19 cellular contexts compared by ENCODE assay signal in the genomic region with DNA sequence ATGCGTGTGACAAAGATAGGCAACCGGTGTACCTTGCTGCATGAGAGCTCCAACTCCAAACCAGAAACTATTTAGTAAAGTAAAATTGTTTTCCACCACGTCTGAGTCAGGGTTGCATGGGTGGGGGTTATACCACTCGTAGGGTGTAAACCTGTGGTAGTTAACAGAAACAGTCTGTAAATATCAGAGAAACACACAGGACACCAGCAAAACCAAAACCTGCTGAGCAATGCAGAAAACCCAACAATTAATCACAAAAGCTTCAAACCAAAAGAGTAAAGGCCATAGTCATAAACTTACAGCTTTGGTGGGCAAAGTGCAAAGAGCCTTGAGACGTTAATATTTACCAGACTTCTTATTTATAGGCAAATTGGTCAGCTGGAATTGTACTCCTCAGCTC.
DNase-seq lines count a peak whose midpoint lies in the region; ATAC-seq, FAIRE-seq and TF ChIP-seq lines count a peak whose summit lies in the region.
"Had no signal": no experiment of that assay in that cellular context is flagged by ENCODE, and none has a peak within 500 bp of the region (broad histone marks: within the 10 kb centered on the region; RNA-seq: fewer than 3 reads in every experiment).

No MANE protein-coding gene starts in this region.

- 22% methylated on average over 5 of the region's 5 CpGs for WGBS in HepG2 (ENCODE audit: low lambda C conversion rate)
- WGBS in right lobe of liver (ENCODE audit: insufficient coverage, low coverage, low lambda C conversion rate, missing lambda C conversion rate) = 59% methylated on average over 5 of the region's 5 CpGs
- 60% methylated on average over 5 of the region's 5 CpGs for WGBS in K562 (ENCODE audit: insufficient coverage, low coverage, missing lambda C conversion rate)

- H3K9ac ChIP-seq in HepG2 (ENCODE audit: insufficient read depth, low read depth, low read length) (no peak overlapping the region), K562 (ENCODE audit: insufficient read depth in 1 of 2, low read depth in 2 of 2, low read length in 2 of 2) (no peak overlapping the region)

- DNase-seq in HepG2 (ENCODE audit: low spot score) = no peak
- DNase-seq in right lobe of liver = no peak
- no peak for DNase-seq in K562 (ENCODE audit: extremely low read depth in 1 of 4, low spot score in 3 of 4)
- DNase-seq in kidney tubule cell (ENCODE audit: low spot score) = peak; percentile 29
- DNase-seq in urothelium cell line (ENCODE audit: low spot score) = no peak
- no peak for DNase-seq in stimulated activated naive CD8-positive, alpha-beta T cell treated with anti-CD3 and anti-CD28 coated beads, Interleukin-15, amount 100 ng/mL, for 72 hours
- DNase-seq in activated CD4-positive, alpha-beta T cell treated with anti-CD3 and anti-CD28 coated beads, Interleukin-2, amount 10 ng/mL, durations not matched to agents 24 days and 14 days = no peak
- DNase-seq: C1 segment of cervical spinal cord; CD4-positive, alpha-beta memory T cell; DMS153; DMS79 treated with DMSO at 0.1 percent for 48 hours; EL; HCEC 1CT; HFFc6 had no signal

- TF ChIP-seq CTCF in HepG2 (CRISPR knock-in tag; IDR thresholded peaks at IDR 0.05) (no peak), right lobe of liver (IDR thresholded peaks at IDR 0.05) (no peak), K562 (IDR thresholded peaks at IDR 0.05 in 2 of 3, conservative IDR thresholded peaks at IDR 0.05 in 1 of 3; ENCODE audit: insufficient read depth in 2 of 3, low read depth in 1 of 3, low read length in 3 of 3) (no peak)

- CTCF ChIA-PET in HepG2 (lab: Yijun Ruan, JAX; ENCODE audit: low intra/inter-chr PET ratio, low total read pairs) (no interaction called here), K562 (lab: Yijun Ruan, JAX; ENCODE audit: low intra/inter-chr PET ratio) (no interaction called here)

- no peaks in the 10 kb centered on the region for H3K27me3 Mint-ChIP-seq in stimulated activated naive CD8-positive, alpha-beta T cell treated with anti-CD3 and anti-CD28 coated beads, Interleukin-15, amount 100 ng/mL, for 72 hours
- no peaks in the 10 kb centered on the region for H3K27me3 Mint-ChIP-seq in activated CD4-positive, alpha-beta T cell treated with anti-CD3 and anti-CD28 coated beads, Interleukin-2, amount 10 ng/mL, durations not matched to agents 24 days and 14 days
- H3K27me3 Mint-ChIP-seq: B cell; CD4-positive, alpha-beta memory T cell had no signal

- POLR2A ChIA-PET in HepG2 (lab: Yijun Ruan, JAX) (no interaction called here), K562 (lab: Yijun Ruan, JAX) (interaction anchor here (0.9 to 1.1 kb wide), 2 partner anchors 11 to 29 kb away, joined by 3 read pairs; no protein-coding TSS in a partner anchor)

- in situ Hi-C loops in HepG2 (cut with HindIII; ENCODE audit: extremely low pct_ligation_motif_present, low pct_unique_long_range_greater_than_20kb) (no loop called here), K562 (cut with MboI) (no loop called here)

- no peak for TF ChIP-seq EP300 in HepG2 (IDR thresholded peaks at IDR 0.05; ENCODE audit: low read depth in 2 of 2, low read length in 2 of 2)
- TF ChIP-seq EP300 in HepG2 (CRISPR knock-in tag; IDR thresholded peaks at IDR 0.05; ENCODE audit: borderline replicate concordance) = no peak
- no peak for TF ChIP-seq EP300 in K562 (IDR thresholded peaks at IDR 0.05; ENCODE audit: low read length)

- TF ChIP-seq RAD21 in HepG2 (CRISPR knock-in tag; IDR thresholded peaks at IDR 0.05) = no peak
- TF ChIP-seq RAD21 in K562 (CRISPR knock-in tag; conservative IDR thresholded peaks at IDR 0.05 in 1 of 2, IDR thresholded peaks at IDR 0.05 in 1 of 2) = no peak

- H3K27ac ChIP-seq in HepG2 (ENCODE audit: extremely low read length, insufficient read depth, low read length) = no peak overlapping the region
- H3K27ac ChIP-seq in right lobe of liver = no peak overlapping the region
- no peak overlapping the region for H3K27ac ChIP-seq in K562 (ENCODE audit: extremely low read depth, low read depth, low read length)

- H3K4me1 Mint-ChIP-seq in stimulated activated naive CD8-positive, alpha-beta T cell treated with anti-CD3 and anti-CD28 coated beads, Interleukin-15, amount 100 ng/mL, for 72 hours = no peaks in the 10 kb centered on the region
- H3K4me1 Mint-ChIP-seq in activated CD4-positive, alpha-beta T cell treated with anti-CD3 and anti-CD28 coated beads, Interleukin-2, amount 10 ng/mL, durations not matched to agents 24 days and 14 days = no peaks in the 10 kb centered on the region
- H3K4me1 Mint-ChIP-seq: B cell; CD4-positive, alpha-beta memory T cell had no signal

- H3K27ac Mint-ChIP-seq in stimulated activated naive CD8-positive, alpha-beta T cell treated with anti-CD3 and anti-CD28 coated beads, Interleukin-15, amount 100 ng/mL, for 72 hours = no peak overlapping the region
- no peak overlapping the region for H3K27ac Mint-ChIP-seq in activated CD4-positive, alpha-beta T cell treated with anti-CD3 and anti-CD28 coated beads, Interleukin-2, amount 10 ng/mL, durations not matched to agents 24 days and 14 days
- H3K27ac Mint-ChIP-seq: B cell; CD4-positive, alpha-beta memory T cell; HFFc6 had no signal

- H3K79me2 ChIP-seq in HepG2 (ENCODE audit: insufficient read depth, low read length) (no peaks in the 10 kb centered on the region), K562 (ENCODE audit: control insufficient read depth, insufficient read depth, low read length) (no peaks in the 10 kb centered on the region)

- ATAC-seq in HepG2 = no peak
- no peak for ATAC-seq in right lobe of liver
- ATAC-seq in K562 = no peak
- ATAC-seq in HG03095 (IDR thresholded peaks at IDR 0.05; ENCODE audit: unreplicated experiment) = no peak
- ATAC-seq in stimulated activated naive CD8-positive, alpha-beta T cell treated with anti-CD3 and anti-CD28 coated beads, Interleukin-15, amount 100 ng/mL, for 72 hours = no peak

- TF ChIP-seq POLR2A in HepG2 (IDR thresholded peaks at IDR 0.05; ENCODE audit: insufficient read depth in 1 of 2, low read depth in 2 of 2, low read length in 2 of 2) (no peak), right lobe of liver (IDR thresholded peaks at IDR 0.05) (no peak), K562 (conservative IDR thresholded peaks at IDR 0.05) (no peak)

- no TSS peak for BruUV-seq in HepG2 (replicated peaks; lab: Mats Ljungman, UMichigan)
- BruUV-seq in K562 (replicated peaks; lab: Mats Ljungman, UMichigan) = no TSS peak

- H3K4me1 ChIP-seq in HepG2 (ENCODE audit: insufficient read depth, low read length) = peaks cover 10% of the 10 kb centered on the region
- H3K4me1 ChIP-seq in right lobe of liver = no peaks in the 10 kb centered on the region
- no peaks in the 10 kb centered on the region for H3K4me1 ChIP-seq in K562 (replicated peaks in 1 of 2; ENCODE audit: control insufficient read depth in 2 of 2, insufficient read depth in 2 of 2, low read length in 2 of 2)

- H3K36me3 ChIP-seq in HepG2 (replicated peaks in 1 of 2; ENCODE audit: control insufficient read depth in 1 of 2, insufficient read depth in 2 of 2, low read length in 2 of 2) (no peaks in the 10 kb centered on the region), right lobe of liver (no peaks in the 10 kb centered on the region), K562 (ENCODE audit: control insufficient read depth, insufficient read depth, low read length) (no peaks in the 10 kb centered on the region)

- no peaks in the 10 kb centered on the region for H3K36me3 Mint-ChIP-seq in activated CD4-positive, alpha-beta T cell treated with anti-CD3 and anti-CD28 coated beads, Interleukin-2, amount 10 ng/mL, durations not matched to agents 24 days and 14 days (ENCODE audit: low read depth)

- H3K4me3 Mint-ChIP-seq in stimulated activated naive CD8-positive, alpha-beta T cell treated with anti-CD3 and anti-CD28 coated beads, Interleukin-15, amount 100 ng/mL, for 72 hours = no peak overlapping the region
- no peak overlapping the region for H3K4me3 Mint-ChIP-seq in activated CD4-positive, alpha-beta T cell treated with anti-CD3 and anti-CD28 coated beads, Interleukin-2, amount 10 ng/mL, durations not matched to agents 24 days and 14 days
- H3K4me3 Mint-ChIP-seq: B cell; CD4-positive, alpha-beta memory T cell; HFFc6 had no signal

- no peak overlapping the region for H2AFZ ChIP-seq in HepG2 (ENCODE audit: low read length)
- H2AFZ ChIP-seq in K562 (ENCODE audit: low read depth, low read length) = no peak overlapping the region

- H4K20me1 ChIP-seq in HepG2 (ENCODE audit: insufficient read depth, low read length) (no peaks in the 10 kb centered on the region), K562 (replicated peaks; ENCODE audit: control insufficient read depth, insufficient read depth, low read length) (no peaks in the 10 kb centered on the region)

- no peak overlapping the region for H3K4me2 ChIP-seq in HepG2 (ENCODE audit: low read depth, low read length)
- H3K4me2 ChIP-seq in K562 (ENCODE audit: insufficient read depth, low read length) = no peak overlapping the region

- H3K9me3 Mint-ChIP-seq in stimulated activated naive CD8-positive, alpha-beta T cell treated with anti-CD3 and anti-CD28 coated beads, Interleukin-15, amount 100 ng/mL, for 72 hours = no peaks in the 10 kb centered on the region
- no peaks in the 10 kb centered on the region for H3K9me3 Mint-ChIP-seq in activated CD4-positive, alpha-beta T cell treated with anti-CD3 and anti-CD28 coated beads, Interleukin-2, amount 10 ng/mL, durations not matched to agents 24 days and 14 days
- H3K9me3 Mint-ChIP-seq: HFFc6 had no signal

- H3K9me1 ChIP-seq in K562 (ENCODE audit: control insufficient read depth, insufficient read depth, low read length) = no peaks in the 10 kb centered on the region

- H3K9me3 ChIP-seq in HepG2 (ENCODE audit: low read length) (no peaks in the 10 kb centered on the region), right lobe of liver (no peaks in the 10 kb centered on the region), K562 (replicated peaks; ENCODE audit: control insufficient read depth, insufficient read depth, low read depth, low read length) (no peaks in the 10 kb centered on the region)

- intact Hi-C loops in HepG2 (cut with micrococcal nuclease; ENCODE audit: unreplicated experiment) = no loop called here
- intact Hi-C loops in right lobe of liver (cut with DNase I) = no loop called here
- intact Hi-C loops in K562 (cut with micrococcal nuclease) = no loop called here
- intact Hi-C loops in activated CD4-positive, alpha-beta T cell treated with anti-CD3 and anti-CD28 coated beads, Interleukin-2, amount 10 ng/mL, durations not matched to agents 24 days and 14 days (cut with micrococcal nuclease) = no loop called here

- no peaks in the 10 kb centered on the region for H3K27me3 ChIP-seq in HepG2 (ENCODE audit: control insufficient read depth in 1 of 2, insufficient read depth in 2 of 2, low read length in 2 of 2)
- H3K27me3 ChIP-seq in right lobe of liver = no peaks in the 10 kb centered on the region
- H3K27me3 ChIP-seq in K562 (ENCODE audit: control insufficient read depth in 2 of 2, insufficient read depth in 2 of 2, low read length in 2 of 2) = no peaks in the 10 kb centered on the region

- FAIRE-seq in HepG2 (lab: Jason Lieb, UNC) (no peak), K562 (lab: Jason Lieb, UNC) (no peak), urothelium cell line (lab: Jason Lieb, UNC) (peak; percentile 61)
- FAIRE-seq: A204.1, D721Med, G401.6 had no signal

- no peak overlapping the region for H3K4me3 ChIP-seq in HepG2 (replicated peaks in 1 of 3; ENCODE audit: insufficient read depth in 1 of 3, low read depth in 2 of 3, low read length in 3 of 3)
- no peak overlapping the region for H3K4me3 ChIP-seq in right lobe of liver
- H3K4me3 ChIP-seq in K562 = no peak overlapping the region
